In genomic region chr1:121269973-121270372, GRCh38 we compare ENCODE assay signal across 8 cellular contexts.
DNase-seq lines count a peak whose midpoint lies in the region; ATAC-seq, FAIRE-seq and TF ChIP-seq lines count a peak whose summit lies in the region.
"Not testable (repeated sequence)": the region's sequence is repeated elsewhere in the genome, so short reads cannot be mapped to it uniquely, and the experiment has no call there.

No MANE protein-coding gene starts in this region.

- H2AFZ ChIP-seq in endothelial cell of umbilical vein (ENCODE audit: low read depth, low read length), result not testable (repeated sequence)

- not testable (repeated sequence) for H3K4me3 ChIP-seq in endothelial cell of umbilical vein (replicated peaks in 1 of 3; ENCODE audit: insufficient read depth in 1 of 3, low read depth in 1 of 3, low read length in 3 of 3); upper lobe of right lung

- peak; percentile 45 for ATAC-seq in GM18502 (IDR thresholded peaks at IDR 0.05; ENCODE audit: poor library complexity, unreplicated experiment)
- ATAC-seq in activated CD4-positive, CD25-positive, alpha-beta regulatory T cell treated with anti-CD3 and anti-CD28 coated beads, Interleukin-2, amount 50 U/mL, for 24 hours, result peak; percentile 52 to 58
- peak; percentile 24 to 32 for ATAC-seq in naive B cell (ENCODE audit: low read depth in 2 of 2)
- peak; percentile 59 for ATAC-seq in upper lobe of right lung

- H3K4me2 ChIP-seq in endothelial cell of umbilical vein (ENCODE audit: insufficient read depth, low read length), result not testable (repeated sequence)

- FAIRE-seq in endothelial cell of umbilical vein (lab: Jason Lieb, UNC), result peak; percentile 87

- H3K27me3 ChIP-seq in endothelial cell of umbilical vein (ENCODE audit: control insufficient read depth in 2 of 2, insufficient read depth in 2 of 2, low read length in 2 of 2); upper lobe of right lung: not testable (repeated sequence)

- H3K4me3 Mint-ChIP-seq in HFFc6 (peak overlapping the region; percentile 82), naive B cell (peak overlapping the region; percentile 73 to 92 (median 87))
- H3K4me3 Mint-ChIP-seq in activated naive CD4-positive, alpha-beta T cell treated with anti-CD3 and anti-CD28 coated beads, Interleukin-2, amount 10 ng/mL, durations not matched to agents 7 days and 5 days, result peak overlapping the region; percentile 69

- dilution Hi-C loops in endothelial cell of umbilical vein (cut with MboI; ENCODE audit: extremely low pct_ligation_motif_present, low sequenced_read_pairs), result not testable (repeated sequence)

- TF ChIP-seq POLR2A in endothelial cell of umbilical vein (IDR thresholded peaks at IDR 0.05; ENCODE audit: low read depth, low read length), result not testable (repeated sequence)

- H3K9me3 Mint-ChIP-seq in HFFc6; activated naive CD4-positive, alpha-beta T cell treated with anti-CD3 and anti-CD28 coated beads, Interleukin-2, amount 10 ng/mL, durations not matched to agents 7 days and 5 days; naive B cell: not testable (repeated sequence)

- not testable (repeated sequence) for H3K27ac ChIP-seq in endothelial cell of umbilical vein (ENCODE audit: insufficient read depth, low read depth, low read length); upper lobe of right lung

- H3K27me3 Mint-ChIP-seq in HFFc6 (ENCODE audit: insufficient read depth); activated naive CD4-positive, alpha-beta T cell treated with anti-CD3 and anti-CD28 coated beads, Interleukin-2, amount 10 ng/mL, durations not matched to agents 7 days and 5 days; naive B cell: not testable (repeated sequence)

- not testable (repeated sequence) for TF ChIP-seq CTCF in HFFc6 (IDR thresholded peaks at IDR 0.05); endothelial cell of umbilical vein (IDR thresholded peaks at IDR 0.05; ENCODE audit: extremely low read depth in 1 of 2, insufficient read depth in 1 of 2, low read depth in 1 of 2, low read length in 2 of 2); upper lobe of right lung (IDR thresholded peaks at IDR 0.05)

- BruUV-seq in endothelial cell of umbilical vein (replicated peaks; lab: Mats Ljungman, UMichigan), result not testable (repeated sequence)

- H3K4me1 ChIP-seq in endothelial cell of umbilical vein (ENCODE audit: control insufficient read depth, extremely low read depth, insufficient read depth, low read length); upper lobe of right lung: not testable (repeated sequence)

- POLR2A ChIA-PET in endothelial cell of umbilical vein (lab: Charles Lee), result not testable (repeated sequence)

- H3K27ac Mint-ChIP-seq in HFFc6 (peak overlapping the region; percentile 70; the same call in 1 of the 2 replicates), naive B cell (peak overlapping the region in 5 of 6 donors; percentile 78 to 97 (median 82))
- H3K27ac Mint-ChIP-seq in activated naive CD4-positive, alpha-beta T cell treated with anti-CD3 and anti-CD28 coated beads, Interleukin-2, amount 10 ng/mL, durations not matched to agents 7 days and 5 days, result peak overlapping the region; percentile 90

- DNase-seq in HFFc6; activated naive CD4-positive, alpha-beta T cell treated with anti-CD3 and anti-CD28 coated beads, Interleukin-2, amount 10 ng/mL, durations not matched to agents 7 days and 5 days; endothelial cell of umbilical vein (ENCODE audit: low read depth, low spot score); naive B cell; upper lobe of right lung: not testable (repeated sequence)
- DNase-seq in MV-4-11 (lab: John Stamatoyannopoulos, UW), result peak; percentile 0

- CTCF ChIA-PET in activated naive CD4-positive, alpha-beta T cell treated with anti-CD3 and anti-CD28 coated beads, Interleukin-2, amount 10 ng/mL, durations not matched to agents 7 days and 5 days (lab: Charles Lee); endothelial cell of umbilical vein (lab: Charles Lee): not testable (repeated sequence)

- H3K9me1 ChIP-seq in endothelial cell of umbilical vein (replicated peaks; ENCODE audit: control insufficient read depth, extremely low read depth, insufficient read depth, low read length), result not testable (repeated sequence)

- not testable (repeated sequence) for H3K79me2 ChIP-seq in endothelial cell of umbilical vein (ENCODE audit: control insufficient read depth, insufficient read depth, low read length)

- not testable (repeated sequence) for H3K9me3 ChIP-seq in endothelial cell of umbilical vein (replicated peaks; ENCODE audit: control insufficient read depth, insufficient read depth, low read length); upper lobe of right lung

- intact Hi-C loops in endothelial cell of umbilical vein (cut with micrococcal nuclease); upper lobe of right lung (cut with DNase I): not testable (repeated sequence)

- H3K9ac ChIP-seq in endothelial cell of umbilical vein (replicated peaks; ENCODE audit: extremely low read depth, insufficient read depth, low read length), result not testable (repeated sequence)

- not testable (repeated sequence) for H3K36me3 Mint-ChIP-seq in HFFc6 (ENCODE audit: low read depth); activated naive CD4-positive, alpha-beta T cell treated with anti-CD3 and anti-CD28 coated beads, Interleukin-2, amount 10 ng/mL, durations not matched to agents 7 days and 5 days; naive B cell

- H4K20me1 ChIP-seq in endothelial cell of umbilical vein (replicated peaks; ENCODE audit: control insufficient read depth, extremely low read depth, insufficient read depth, low read length), result not testable (repeated sequence)

- H3K4me1 Mint-ChIP-seq in HFFc6 (ENCODE audit: low read depth); activated naive CD4-positive, alpha-beta T cell treated with anti-CD3 and anti-CD28 coated beads, Interleukin-2, amount 10 ng/mL, durations not matched to agents 7 days and 5 days; naive B cell: not testable (repeated sequence)

- H3K36me3 ChIP-seq in endothelial cell of umbilical vein (ENCODE audit: control insufficient read depth in 2 of 2, extremely low read depth in 1 of 2, insufficient read depth in 2 of 2, low read length in 2 of 2); upper lobe of right lung: not testable (repeated sequence)
